Comparison of ENCODE assay signal across 8 cellular contexts in the genomic region with DNA sequence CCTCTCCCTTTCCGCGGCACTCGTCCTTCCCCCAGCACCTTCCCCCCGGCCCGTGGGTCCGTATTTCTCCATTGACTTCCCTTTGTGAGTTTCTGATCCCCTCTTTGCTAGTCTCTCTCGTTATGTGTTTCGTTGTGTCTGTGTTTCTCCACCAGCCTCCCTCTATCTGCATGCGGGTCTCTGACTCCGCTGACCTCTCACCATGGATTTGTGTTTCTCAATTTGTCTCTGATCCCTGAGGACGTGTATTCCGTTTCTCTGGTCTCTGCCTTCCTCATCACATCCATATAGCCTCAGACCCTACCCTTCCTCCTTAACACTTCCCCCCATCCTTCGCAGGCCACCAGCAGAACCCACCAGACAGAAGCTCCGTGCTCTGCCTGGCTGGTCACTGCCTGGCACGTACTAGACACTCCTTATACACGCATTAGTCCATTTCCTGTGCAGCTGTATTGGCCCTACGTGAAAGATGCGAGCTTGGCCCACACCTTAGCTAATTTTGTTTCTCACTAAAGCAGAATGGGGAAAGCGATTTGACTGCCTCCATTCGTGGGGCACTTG. TPM values are rescaled to one million over a fixed set of nuclear protein-coding genes. Genes with fewer than 3 reads are reported as not detected.
DNase-seq lines count a peak whose midpoint lies in the region; ATAC-seq and TF ChIP-seq lines count a peak whose summit lies in the region.

No MANE protein-coding gene starts in this region.

- TF ChIP-seq EP300 in stomach (IDR thresholded peaks at IDR 0.05): no peak

- TF ChIP-seq POLR2A in IMR-90 (IDR thresholded peaks at IDR 0.05; ENCODE audit: low read depth, low read length) (no peak), stomach (IDR thresholded peaks at IDR 0.05) (no peak)

- BruUV-seq in IMR-90 (replicated peaks; lab: Mats Ljungman, UMichigan): TSS peak; percentile 56

- peak overlapping the region; percentile 88 for H3K4me3 ChIP-seq in IMR-90 (ENCODE audit: insufficient read depth, low read depth, low read length)
- H3K4me3 ChIP-seq in stomach: peak overlapping the region; percentile 81 to 92 (median 88)

- H3K9me1 ChIP-seq in IMR-90 (ENCODE audit: insufficient read depth, low read length): 0 out of 2 replicates have a peak, but pooled peaks cover 3% of the 10 kb centered on the region

- intact Hi-C loops in IMR-90 (cut with micrococcal nuclease) (loop anchor here (10.0 kb wide), 1 partner anchor 564 kb away; no protein-coding TSS in a partner anchor), stomach (cut with DNase I; ENCODE audit: low total_unique reads) (no loop called here)

- no peak overlapping the region for H2BK20ac ChIP-seq in IMR-90 (ENCODE audit: low read depth, low read length)

- 3% methylated on average over 13 of the region's 20 CpGs; no CpG with 5 or more reads in 1 of the 2 experiments for WGBS in IMR-90 (ENCODE audit: extremely low coverage in 2 of 2, insufficient read length in 1 of 2), 2 experiments
- 3 to 6% (median 4%) methylated on average over 20 of the region's 20 CpGs for WGBS in stomach, 5 donors

- H3K4me1 ChIP-seq in IMR-90 (ENCODE audit: control insufficient read depth, insufficient read depth, low read length) (peaks cover 3% of the 10 kb centered on the region), stomach (peaks cover 12 to 60% (median 48%) of the 10 kb centered on the region in 4 donors)

- peak overlapping the region; percentile 53 to 77 for H4K8ac ChIP-seq in IMR-90 (ENCODE audit: low read depth in 2 of 2, low read length in 2 of 2)

- dilution Hi-C loops in IMR-90 (cut with HindIII; ENCODE audit: low sequenced_read_pairs, unreplicated experiment): no loop called here

- no peak overlapping the region; the same call in 1 of the 2 replicates for H2BK120ac ChIP-seq in IMR-90 (ENCODE audit: low read depth, low read length)

- H2AK9ac ChIP-seq in IMR-90 (replicated peaks; ENCODE audit: low read depth, low read length, poor library complexity): peak overlapping the region; percentile 96

- TF ChIP-seq CTCF in IMR-90 (conservative IDR thresholded peaks at IDR 0.05; ENCODE audit: low read depth, low read length) (no peak), stomach (IDR thresholded peaks at IDR 0.05) (no peak)

- H3K36me3 ChIP-seq in IMR-90 (ENCODE audit: control insufficient read depth, insufficient read depth, low read length) (peaks cover 17% of the 10 kb centered on the region), stomach (peaks cover 11 to 22% (median 18%) of the 10 kb centered on the region in 4 donors)

- TF ChIP-seq RAD21 in IMR-90 (IDR thresholded peaks at IDR 0.05; ENCODE audit: low read length): no peak

- H3K27ac ChIP-seq in IMR-90 (ENCODE audit: insufficient read depth, low read length) (peak overlapping the region; percentile 71), layer of hippocampus (ENCODE audit: low read depth, low read length) (peak overlapping the region; percentile 52), stomach (peak overlapping the region; percentile 75 to 90 (median 90))

- H2BK15ac ChIP-seq in IMR-90 (ENCODE audit: low read depth, low read length): peak overlapping the region; percentile 8; the same call in 1 of the 3 replicates

- no peaks in the 10 kb centered on the region for H4K20me1 ChIP-seq in IMR-90 (ENCODE audit: insufficient read depth, low read length)

- H3K27me3 ChIP-seq in IMR-90 (ENCODE audit: control insufficient read depth, insufficient read depth, low read length) (no peaks in the 10 kb centered on the region), layer of hippocampus (ENCODE audit: control insufficient read depth, insufficient read depth, low read length) (no peaks in the 10 kb centered on the region), stomach (no peaks in the 10 kb centered on the region)

- H3K9me3 ChIP-seq in IMR-90 (ENCODE audit: control insufficient read depth, insufficient read depth, low read length) (no peaks in the 10 kb centered on the region), stomach (no peaks in the 10 kb centered on the region)

- POLR2A ChIA-PET in IMR-90 (lab: Charles Lee; ENCODE audit: unreplicated experiment): interaction anchor here (0.5 to 0.8 kb wide), 2 partner anchors 55 to 74 kb away, joined by 3 to 4 read pairs; no protein-coding TSS in a partner anchor

- H3K14ac ChIP-seq in IMR-90 (replicated peaks; ENCODE audit: low read depth, low read length): peak overlapping the region; percentile 96

- H2AFZ ChIP-seq in IMR-90 (replicated peaks; ENCODE audit: low read length, poor library complexity): peak overlapping the region; percentile 92

- H4K91ac ChIP-seq in IMR-90 (ENCODE audit: insufficient read depth, low read depth, low read length): peak overlapping the region; percentile 63

- H2BK5ac ChIP-seq in IMR-90 (ENCODE audit: low read depth, low read length, poor library complexity, severe bottlenecking): peak overlapping the region; percentile 73

- CTCF ChIA-PET in IMR-90 (lab: Yijun Ruan, JAX): interaction anchor here (1.3 kb wide), 1 partner anchor 54 kb away, joined by 3 read pairs; no protein-coding TSS in a partner anchor

- peak overlapping the region; percentile 85 for H2AK5ac ChIP-seq in IMR-90 (ENCODE audit: low read depth, low read length)

- peak overlapping the region; percentile 77 for H3K23ac ChIP-seq in IMR-90 (ENCODE audit: low read depth, low read length)

- peak overlapping the region; percentile 26; the same call in 1 of the 2 replicates for H3K18ac ChIP-seq in IMR-90 (ENCODE audit: low read depth, low read length)

- H3K4me2 ChIP-seq in IMR-90 (ENCODE audit: low read depth, low read length): peak overlapping the region; percentile 97

- peak overlapping the region; percentile 62; the same call in 1 of the 2 replicates for H3K56ac ChIP-seq in IMR-90 (ENCODE audit: extremely low read depth, insufficient read depth, low read length)

- peaks cover 11 to 38% of the 10 kb centered on the region in 2 experiments for H3K79me1 ChIP-seq in IMR-90 (ENCODE audit: low read depth in 1 of 2, low read length in 2 of 2)

- DNase-seq in ELR (ENCODE audit: low read depth) (peak; percentile 53), IMR-90 (peak; percentile 54), astrocyte of the hippocampus (ENCODE audit: low read depth, low spot score) (peak; percentile 41), stomach (no peak), NCI-H2029 (lab: John Stamatoyannopoulos, UW) (no peak)
- DNase-seq in stimulated activated CD4-positive, alpha-beta T cell treated with anti-CD3 and anti-CD28 coated beads, Interleukin-4, amount 100 ng/mL, for 24 hours: no peak
- DNase-seq in stimulated activated CD4-positive, alpha-beta T cell treated with anti-CD3 and anti-CD28 coated beads, Interleukin-2, amount 100 ng/mL, for 48 hours: no peak

- peak overlapping the region; percentile 44 for H4K5ac ChIP-seq in IMR-90 (ENCODE audit: low read depth, low read length)

- ATAC-seq in IMR-90 (ENCODE audit: low read depth): peak; percentile 7

- peak overlapping the region; percentile 79 for H3K4ac ChIP-seq in IMR-90 (ENCODE audit: low read depth, low read length)

- in situ Hi-C loops in IMR-90 (cut with MboI; ENCODE audit: low sequenced_read_pairs): loop anchor here (10.0 to 25.0 kb wide), 2 partner anchors 462 to 554 kb away; partner anchors contain the start of gene NHP2

- H3K9ac ChIP-seq in IMR-90 (ENCODE audit: low read depth, low read length): peak overlapping the region; percentile 92

TF ChIP-seq in IMR-90, 13 proteins besides CTCF, POLR2A, EP300 and RAD21:
- TF ChIP-seq, protein P1, sequence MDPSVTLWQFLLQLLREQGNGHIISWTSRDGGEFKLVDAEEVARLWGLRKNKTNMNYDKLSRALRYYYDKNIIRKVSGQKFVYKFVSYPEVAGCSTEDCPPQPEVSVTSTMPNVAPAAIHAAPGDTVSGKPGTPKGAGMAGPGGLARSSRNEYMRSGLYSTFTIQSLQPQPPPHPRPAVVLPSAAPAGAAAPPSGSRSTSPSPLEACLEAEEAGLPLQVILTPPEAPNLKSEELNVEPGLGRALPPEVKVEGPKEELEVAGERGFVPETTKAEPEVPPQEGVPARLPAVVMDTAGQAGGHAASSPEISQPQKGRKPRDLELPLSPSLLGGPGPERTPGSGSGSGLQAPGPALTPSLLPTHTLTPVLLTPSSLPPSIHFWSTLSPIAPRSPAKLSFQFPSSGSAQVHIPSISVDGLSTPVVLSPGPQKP (IDR thresholded peaks at IDR 0.05; ENCODE audit: borderline replicate concordance, low read depth, low read length): no peak
- TF ChIP-seq FOS (IDR thresholded peaks at IDR 0.05; ENCODE audit: low read depth, low read length) (no peak), MXI1 (IDR thresholded peaks at IDR 0.05; ENCODE audit: borderline replicate concordance, low read depth, low read length) (0 out of 2 replicates have a peak, but pooled peaks have one; percentile 14)

RNA-seq across cellular contexts. Expression of gene B4GALT7, which starts 0.6 kb away (rescaled TPM):
- total RNA-seq in IMR-90 (2012; rRNA removed) (28.6 and 29.2 TPM in 2 replicates), stomach (10 to 100 TPM in 3 of 5 donors, 1 to 10 TPM in 2; 3.5 to 29.0 (median 11.6) TPM)
- polyA plus RNA-seq in IMR-90 (2012; rRNA removed) (79.6 and 80.5 TPM in 2 replicates), stomach (10 to 100 TPM; 14.2 to 23.3 (median 22.6) TPM)
- polyA plus RNA-seq in IMR-90 (2012; cell fraction: cytosol; rRNA removed): 34.0 and 96.9 TPM in 2 replicates
- 107 and 272 TPM in 2 replicates for polyA plus RNA-seq in IMR-90 (2012; cell fraction: nucleus; rRNA removed; ENCODE audit: low replicate concordance)

RNA-seq across cellular contexts. Expression of gene TMED9, which starts 8.5 kb away (rescaled TPM):
- total RNA-seq in IMR-90 (2012; rRNA removed): 123 and 142 TPM in 2 replicates
- 269 and 357 TPM in 2 replicates for polyA plus RNA-seq in IMR-90 (2012; rRNA removed)
- polyA plus RNA-seq in IMR-90 (2012; cell fraction: cytosol; rRNA removed): 258 and 428 TPM in 2 replicates
- polyA plus RNA-seq in IMR-90 (2012; cell fraction: nucleus; rRNA removed; ENCODE audit: low replicate concordance): 81.0 and 128 TPM in 2 replicates
- 100 to 1,000 TPM in 1 of 5 donors, 10 to 100 TPM in 3, 1 to 10 TPM in 1; 9.3 to 107 (median 85.3) TPM for total RNA-seq in stomach
- 100 to 1,000 TPM in 1 of 3 donors, 10 to 100 TPM in 2; 39.9 to 115 (median 99.8) TPM for polyA plus RNA-seq in stomach

RNA-seq across cellular contexts. Expression of gene FAM193B, which starts 46.2 kb away (rescaled TPM):
- total RNA-seq in IMR-90 (2012; rRNA removed): 8.1 and 9.5 TPM in 2 replicates
- 51.4 and 52.2 TPM in 2 replicates for polyA plus RNA-seq in IMR-90 (2012; rRNA removed)
- polyA plus RNA-seq in IMR-90 (2012; cell fraction: cytosol; rRNA removed): 21.3 and 26.2 TPM in 2 replicates
- polyA plus RNA-seq in IMR-90 (2012; cell fraction: nucleus; rRNA removed; ENCODE audit: low replicate concordance): 386 and 448 TPM in 2 replicates
- 100 to 1,000 TPM in 3 of 5 donors, 10 to 100 TPM in 2; 40.4 to 316 (median 143) TPM for total RNA-seq in stomach
- polyA plus RNA-seq in stomach: 100 to 1,000 TPM; 106 to 140 (median 136) TPM

Comparison
In these comparisons a context has a peak if more than half of its experiments do, and no peak if none do; other contexts are left out.
1. DNase-seq: peak in ELR (single experiment), IMR-90 (single experiment) and astrocyte of the hippocampus (single experiment); none in stomach (single experiment), stimulated activated CD4-positive, alpha-beta T cell treated with anti-CD3 and anti-CD28 coated beads, Interleukin-4, amount 100 ng/mL, for 24 hours (single experiment), NCI-H2029 (single experiment) and stimulated activated CD4-positive, alpha-beta T cell treated with anti-CD3 and anti-CD28 coated beads, Interleukin-2, amount 100 ng/mL, for 48 hours (0 of 2).
2. Peak in every context shown above with its lines, with median percentiles within 50 percentile points of each other: H3K27ac ChIP-seq.